In the genomic region with DNA sequence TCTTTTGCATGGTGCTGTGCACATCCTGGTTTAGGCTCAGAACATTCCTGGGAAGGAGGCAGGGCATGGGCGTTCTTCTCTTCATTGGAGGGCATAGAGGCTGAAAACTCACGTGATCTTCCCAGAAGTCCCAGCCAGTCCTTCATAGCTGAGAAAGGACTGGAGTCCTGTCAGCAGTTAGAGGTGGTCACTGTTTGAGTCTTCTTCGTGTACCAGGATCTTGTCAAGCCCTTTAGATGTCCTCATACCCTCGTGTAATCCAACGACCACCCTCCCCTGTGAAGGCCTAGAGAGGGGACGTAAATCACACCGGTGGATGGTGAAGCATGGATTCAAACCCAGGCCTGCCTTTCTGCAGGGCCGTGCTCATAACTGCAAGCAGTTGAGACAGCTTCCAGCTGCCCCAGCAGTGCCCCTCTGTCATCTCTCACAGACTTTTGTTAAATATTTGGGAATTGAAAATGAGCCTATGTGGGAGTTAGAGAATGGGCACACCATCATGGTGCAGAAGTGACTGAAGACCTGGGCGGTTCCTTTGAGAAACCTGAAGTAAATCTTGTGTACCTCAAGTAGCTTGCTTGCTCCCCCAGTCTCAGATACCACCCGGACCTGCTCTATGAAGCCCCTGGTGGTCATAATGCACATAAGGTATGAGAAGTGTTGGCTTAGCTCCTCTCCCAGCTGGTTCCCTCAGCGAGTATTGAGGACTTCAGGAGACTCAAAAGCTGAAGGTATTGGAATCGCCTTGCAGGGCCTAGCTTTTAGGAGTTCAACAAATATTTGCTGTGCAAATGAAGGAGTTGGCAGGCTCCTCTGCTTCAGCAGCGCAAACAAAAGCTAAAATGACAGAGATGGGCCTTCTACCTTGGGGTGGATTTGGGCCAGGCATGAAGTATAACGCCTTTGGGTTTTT, we compare ENCODE assay signal across 8 cellular contexts. TPM values are rescaled to one million over a fixed set of nuclear protein-coding genes. Genes with fewer than 3 reads are reported as not detected.
A peak's percentile ranks its signal among the peaks of the same experiment; 100 is the strongest.
DNase-seq lines count a peak whose midpoint lies in the region; ATAC-seq, FAIRE-seq and TF ChIP-seq lines count a peak whose summit lies in the region.

No MANE protein-coding gene starts in this region.

- peaks cover 11 to 26% (median 18%) of the 10 kb centered on the region in 5 experiments for H3K9me3 Mint-ChIP-seq in brain

- peaks cover 10% of the 10 kb centered on the region for H3K9me3 ChIP-seq in HUES6 (ENCODE audit: control insufficient read depth, insufficient read depth, low read depth, low read length)

- H3K4me3 Mint-ChIP-seq in brain: peak overlapping the region; percentile 79 to 90 (median 83)

- DNase-seq in SW 1271 (lab: John Stamatoyannopoulos, UW) (peak; percentile 50 to 58), lung microvascular endothelial cell (ENCODE audit: low read depth in 2 of 2) (peak; percentile 61 to 65), NK-92 (lab: John Stamatoyannopoulos, UW; ENCODE audit: unreplicated experiment) (no peak), mucosa of gallbladder (ENCODE audit: low spot score) (no peak)
- DNase-seq in stimulated activated naive CD8-positive, alpha-beta T cell treated with anti-CD3 and anti-CD28 coated beads, Interleukin-15, Interleukin-2, amounts not matched to agents 100 U/mL and 50 U/mL, for 24 hours: peak; percentile 43

- peaks cover 42% of the 10 kb centered on the region for H3K27me3 ChIP-seq in HUES6 (ENCODE audit: control insufficient read depth, insufficient read depth, low read length)

- no peaks in the 10 kb centered on the region for H3K36me3 ChIP-seq in HUES6 (ENCODE audit: control insufficient read depth, insufficient read depth, low read length)

- FAIRE-seq in G401.6 (lab: Jason Lieb, UNC): peak; percentile 66

- ATAC-seq in stimulated activated naive CD8-positive, alpha-beta T cell treated with anti-CD3 and anti-CD28 coated beads, Interleukin-15, Interleukin-2, amounts not matched to agents 100 U/mL and 50 U/mL, for 24 hours: peak; percentile 63

- H3K4me1 Mint-ChIP-seq in brain: peaks cover 8% of the 10 kb centered on the region

- H3K4me3 ChIP-seq in HUES6 (ENCODE audit: low read depth, low read length): peak overlapping the region; percentile 82

- H3K27ac Mint-ChIP-seq in brain: peak overlapping the region in 1 of 5 experiments; percentile 30

- H3K36me3 Mint-ChIP-seq in brain: no peaks in the 10 kb centered on the region

- no peak overlapping the region for H3K27ac ChIP-seq in HUES6 (ENCODE audit: low read depth, low read length)

- H3K4me1 ChIP-seq in HUES6 (ENCODE audit: control insufficient read depth, insufficient read depth, low read length): peaks cover 11% of the 10 kb centered on the region

- H3K9ac ChIP-seq in HUES6 (ENCODE audit: low read length): no peak overlapping the region

- peaks cover 45% of the 10 kb centered on the region for H3K27me3 Mint-ChIP-seq in brain

- TF ChIP-seq CTCF in brain (conservative IDR thresholded peaks at IDR 0.05): peak; percentile 19 to 49

RNA-seq across cellular contexts. Expression of gene CMTM8, which starts 1.4 kb away (rescaled TPM):
- polyA plus RNA-seq in brain (ENCODE audit: insufficient read depth, low read depth, low replicate concordance): 4.2 TPM
- total RNA-seq in lung microvascular endothelial cell: 1.6 and 2.2 TPM in 2 replicates
- total RNA-seq in mucosa of gallbladder: 6.0 TPM

Comparison
In these comparisons a context has a peak if more than half of its experiments do, and no peak if none do; other contexts are left out.
1. DNase-seq: peak in SW 1271 (2 of 2), lung microvascular endothelial cell (2 of 2) and stimulated activated naive CD8-positive, alpha-beta T cell treated with anti-CD3 and anti-CD28 coated beads, Interleukin-15, Interleukin-2, amounts not matched to agents 100 U/mL and 50 U/mL, for 24 hours (single experiment); none in NK-92 (single experiment) and mucosa of gallbladder (single experiment).